9 cellular contexts compared by ENCODE assay signal in the genomic region with DNA sequence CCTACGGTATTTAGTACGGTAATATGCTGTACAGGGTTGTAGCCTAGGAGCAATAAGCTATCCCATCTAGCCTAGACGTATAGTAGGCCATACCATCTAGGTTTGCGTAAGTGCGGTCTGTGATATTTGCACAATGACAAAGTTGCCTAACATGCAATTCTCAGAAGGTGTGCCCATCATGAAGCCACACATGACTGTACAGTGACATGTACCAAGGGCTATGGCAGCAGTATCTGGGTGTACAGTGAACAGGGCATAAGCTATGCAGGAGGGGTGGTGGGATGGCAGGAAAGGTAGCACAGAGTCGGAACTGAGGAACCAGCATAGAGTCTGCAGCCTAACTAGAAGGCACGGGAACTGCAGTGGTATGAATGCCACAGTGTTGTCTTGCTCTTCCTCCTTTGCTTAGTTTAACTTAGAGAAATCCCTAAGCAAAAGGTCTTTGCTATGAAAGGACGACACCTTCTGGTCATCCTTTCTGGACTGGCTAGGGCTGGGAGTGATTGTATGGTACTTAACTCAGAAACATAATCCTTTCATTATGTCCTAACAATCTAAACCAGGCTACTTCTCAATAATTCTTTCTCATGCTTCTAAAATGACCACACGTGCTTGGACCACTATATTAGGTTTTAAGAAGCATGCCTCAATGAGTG.
DNase-seq lines count a peak whose midpoint lies in the region; ATAC-seq and TF ChIP-seq lines count a peak whose summit lies in the region.
"Had no signal": no experiment of that assay in that cellular context is flagged by ENCODE, and none has a peak within 500 bp of the region (broad histone marks: within the 10 kb centered on the region; RNA-seq: fewer than 3 reads in every experiment).

No MANE protein-coding gene starts in this region.

- WGBS in IMR-90 (ENCODE audit: extremely low coverage in 2 of 2, insufficient read length in 1 of 2), 2 experiments, result 85% methylated on average over 4 of the region's 9 CpGs; no CpG with 5 or more reads in 1 of the 2 experiments

- no peak overlapping the region for H2BK20ac ChIP-seq in IMR-90 (ENCODE audit: low read depth, low read length)

- TF ChIP-seq CTCF in IMR-90 (conservative IDR thresholded peaks at IDR 0.05; ENCODE audit: low read depth, low read length), result 0 out of 2 replicates have a peak, but pooled peaks have one; percentile 14

- TF ChIP-seq RAD21 in IMR-90 (IDR thresholded peaks at IDR 0.05; ENCODE audit: low read length), result no peak; the same call in 1 of the 2 replicates

- CTCF ChIA-PET in IMR-90 (lab: Yijun Ruan, JAX), result no interaction called here

- dilution Hi-C loops in IMR-90 (cut with HindIII; ENCODE audit: low sequenced_read_pairs, unreplicated experiment), result no loop called here

- H4K5ac ChIP-seq in IMR-90 (ENCODE audit: low read depth, low read length), result no peak overlapping the region

- BruUV-seq in IMR-90 (replicated peaks; lab: Mats Ljungman, UMichigan), result no TSS peak

- no peak overlapping the region for H2BK5ac ChIP-seq in IMR-90 (ENCODE audit: low read depth, low read length, poor library complexity, severe bottlenecking)

- H3K4me3 ChIP-seq in IMR-90 (ENCODE audit: insufficient read depth, low read depth, low read length), result no peak overlapping the region

- TF ChIP-seq POLR2A in IMR-90 (IDR thresholded peaks at IDR 0.05; ENCODE audit: low read depth, low read length), result no peak

- H3K9ac ChIP-seq in IMR-90 (ENCODE audit: low read depth, low read length), result no peak overlapping the region

- no peak overlapping the region for H2AK9ac ChIP-seq in IMR-90 (replicated peaks; ENCODE audit: low read depth, low read length, poor library complexity)

- H3K4me2 ChIP-seq in IMR-90 (ENCODE audit: low read depth, low read length), result no peak overlapping the region

- no peak overlapping the region for H4K91ac ChIP-seq in IMR-90 (ENCODE audit: insufficient read depth, low read depth, low read length)

- H3K4me1 ChIP-seq in IMR-90 (ENCODE audit: control insufficient read depth, insufficient read depth, low read length), result no peaks in the 10 kb centered on the region

- intact Hi-C loops in IMR-90 (cut with micrococcal nuclease), result no loop called here
- intact Hi-C loops in head of caudate nucleus (cut with DNase I), result no loop called here

- DNase-seq in AG20443 (ENCODE audit: low spot score) (peak; percentile 26), IMR-90 (peak; percentile 8), iPS-NIHi7 (ENCODE audit: extremely low spot score) (peak; percentile 46), COLO668 (lab: John Stamatoyannopoulos, UW; ENCODE audit: unreplicated experiment) (no peak), putamen (ENCODE audit: low spot score) (no peak), head of caudate nucleus (no peak)
- DNase-seq: T-helper 17 cell had no signal

- peak overlapping the region; percentile 8 for H2AFZ ChIP-seq in IMR-90 (replicated peaks; ENCODE audit: low read length, poor library complexity)

- no peak overlapping the region for H3K14ac ChIP-seq in IMR-90 (replicated peaks; ENCODE audit: low read depth, low read length)

- H3K4ac ChIP-seq in IMR-90 (ENCODE audit: low read depth, low read length), result no peak overlapping the region

- no peak overlapping the region for H2BK120ac ChIP-seq in IMR-90 (ENCODE audit: low read depth, low read length)

- H3K36me3 ChIP-seq in IMR-90 (ENCODE audit: control insufficient read depth, insufficient read depth, low read length), result no peaks in the 10 kb centered on the region

- peak; percentile 70 for ATAC-seq in IMR-90 (ENCODE audit: low read depth)
- ATAC-seq in SK-N-SH treated with all-trans-retinoic acid at 6 μM for 48 hours, result peak; percentile 78
- ATAC-seq in GM21786 (IDR thresholded peaks at IDR 0.05; ENCODE audit: unreplicated experiment), result no peak
- ATAC-seq: T-helper 17 cell had no signal

- no peak overlapping the region for H3K56ac ChIP-seq in IMR-90 (ENCODE audit: extremely low read depth, insufficient read depth, low read length)

- no peaks in the 10 kb centered on the region for H3K79me1 ChIP-seq in IMR-90 (ENCODE audit: low read depth in 1 of 2, low read length in 2 of 2)

- H4K8ac ChIP-seq in IMR-90 (ENCODE audit: low read depth in 2 of 2, low read length in 2 of 2), result no peak overlapping the region

- H3K27ac ChIP-seq in IMR-90 (ENCODE audit: insufficient read depth, low read length), result no peak overlapping the region

- no peak overlapping the region for H2BK15ac ChIP-seq in IMR-90 (ENCODE audit: low read depth, low read length)

- no peaks in the 10 kb centered on the region for H4K20me1 ChIP-seq in IMR-90 (ENCODE audit: insufficient read depth, low read length)

- H3K23ac ChIP-seq in IMR-90 (ENCODE audit: low read depth, low read length), result no peak overlapping the region

- no peaks in the 10 kb centered on the region for H3K27me3 ChIP-seq in IMR-90 (ENCODE audit: control insufficient read depth, insufficient read depth, low read length)

- in situ Hi-C loops in IMR-90 (cut with MboI; ENCODE audit: low sequenced_read_pairs), result no loop called here

- H2AK5ac ChIP-seq in IMR-90 (ENCODE audit: low read depth, low read length), result no peak overlapping the region

- no peaks in the 10 kb centered on the region for H3K9me3 ChIP-seq in IMR-90 (ENCODE audit: control insufficient read depth, insufficient read depth, low read length)

- no peaks in the 10 kb centered on the region for H3K9me1 ChIP-seq in IMR-90 (ENCODE audit: insufficient read depth, low read length)

- POLR2A ChIA-PET in IMR-90 (lab: Charles Lee; ENCODE audit: unreplicated experiment), result no interaction called here

- H3K18ac ChIP-seq in IMR-90 (ENCODE audit: low read depth, low read length), result no peak overlapping the region

TF ChIP-seq in IMR-90, 13 proteins besides CTCF, POLR2A, EP300 and RAD21:
- TF ChIP-seq MXI1 (IDR thresholded peaks at IDR 0.05; ENCODE audit: borderline replicate concordance, low read depth, low read length) (no peak), MAFK (IDR thresholded peaks at IDR 0.05; ENCODE audit: low read depth, low read length) (no peak)

TF ChIP-seq in SK-N-SH treated with all-trans-retinoic acid at 6 μM for 48 hours, 23 proteins besides CTCF, POLR2A, EP300 and RAD21 (continues in another document):
- TF ChIP-seq, protein P1, sequence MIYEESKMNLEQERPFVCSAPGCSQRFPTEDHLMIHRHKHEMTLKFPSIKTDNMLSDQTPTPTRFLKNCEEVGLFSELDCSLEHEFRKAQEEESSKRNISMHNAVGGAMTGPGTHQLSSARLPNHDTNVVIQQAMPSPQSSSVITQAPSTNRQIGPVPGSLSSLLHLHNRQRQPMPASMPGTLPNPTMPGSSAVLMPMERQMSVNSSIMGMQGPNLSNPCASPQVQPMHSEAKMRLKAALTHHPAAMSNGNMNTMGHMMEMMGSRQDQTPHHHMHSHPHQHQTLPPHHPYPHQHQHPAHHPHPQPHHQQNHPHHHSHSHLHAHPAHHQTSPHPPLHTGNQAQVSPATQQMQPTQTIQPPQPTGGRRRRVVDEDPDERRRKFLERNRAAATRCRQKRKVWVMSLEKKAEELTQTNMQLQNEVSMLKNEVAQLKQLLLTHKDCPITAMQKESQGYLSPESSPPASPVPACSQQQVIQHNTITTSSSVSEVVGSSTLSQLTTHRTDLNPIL (CRISPR knock-in tag; IDR thresholded peaks at IDR 0.05; ENCODE audit: low read depth), result no peak
- TF ChIP-seq ZFP3 (CRISPR knock-in tag; IDR thresholded peaks at IDR 0.05), result no peak
- TF ChIP-seq ARNTL (CRISPR knock-in tag; IDR thresholded peaks at IDR 0.05; ENCODE audit: borderline replicate concordance, low read depth), result no peak
- no peak for TF ChIP-seq ZFP30 (CRISPR knock-in tag; IDR thresholded peaks at IDR 0.05)
- no peak for TF ChIP-seq RARB (CRISPR knock-in tag; IDR thresholded peaks at IDR 0.05)
- TF ChIP-seq, protein P2, sequence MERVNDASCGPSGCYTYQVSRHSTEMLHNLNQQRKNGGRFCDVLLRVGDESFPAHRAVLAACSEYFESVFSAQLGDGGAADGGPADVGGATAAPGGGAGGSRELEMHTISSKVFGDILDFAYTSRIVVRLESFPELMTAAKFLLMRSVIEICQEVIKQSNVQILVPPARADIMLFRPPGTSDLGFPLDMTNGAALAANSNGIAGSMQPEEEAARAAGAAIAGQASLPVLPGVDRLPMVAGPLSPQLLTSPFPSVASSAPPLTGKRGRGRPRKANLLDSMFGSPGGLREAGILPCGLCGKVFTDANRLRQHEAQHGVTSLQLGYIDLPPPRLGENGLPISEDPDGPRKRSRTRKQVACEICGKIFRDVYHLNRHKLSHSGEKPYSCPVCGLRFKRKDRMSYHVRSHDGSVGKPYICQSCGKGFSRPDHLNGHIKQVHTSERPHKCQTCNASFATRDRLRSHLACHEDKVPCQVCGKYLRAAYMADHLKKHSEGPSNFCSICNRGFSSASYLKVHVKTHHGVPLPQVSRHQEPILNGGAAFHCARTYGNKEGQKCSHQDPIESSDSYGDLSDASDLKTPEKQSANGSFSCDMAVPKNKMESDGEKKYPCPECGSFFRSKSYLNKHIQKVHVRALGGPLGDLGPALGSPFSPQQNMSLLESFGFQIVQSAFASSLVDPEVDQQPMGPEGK (CRISPR knock-in tag; IDR thresholded peaks at IDR 0.05; ENCODE audit: borderline replicate concordance), result no peak
- no peak for TF ChIP-seq ZNF8 (CRISPR knock-in tag; IDR thresholded peaks at IDR 0.05)
- TF ChIP-seq ISL1 (CRISPR knock-in tag; IDR thresholded peaks at IDR 0.05), result no peak
- TF ChIP-seq, protein P3, sequence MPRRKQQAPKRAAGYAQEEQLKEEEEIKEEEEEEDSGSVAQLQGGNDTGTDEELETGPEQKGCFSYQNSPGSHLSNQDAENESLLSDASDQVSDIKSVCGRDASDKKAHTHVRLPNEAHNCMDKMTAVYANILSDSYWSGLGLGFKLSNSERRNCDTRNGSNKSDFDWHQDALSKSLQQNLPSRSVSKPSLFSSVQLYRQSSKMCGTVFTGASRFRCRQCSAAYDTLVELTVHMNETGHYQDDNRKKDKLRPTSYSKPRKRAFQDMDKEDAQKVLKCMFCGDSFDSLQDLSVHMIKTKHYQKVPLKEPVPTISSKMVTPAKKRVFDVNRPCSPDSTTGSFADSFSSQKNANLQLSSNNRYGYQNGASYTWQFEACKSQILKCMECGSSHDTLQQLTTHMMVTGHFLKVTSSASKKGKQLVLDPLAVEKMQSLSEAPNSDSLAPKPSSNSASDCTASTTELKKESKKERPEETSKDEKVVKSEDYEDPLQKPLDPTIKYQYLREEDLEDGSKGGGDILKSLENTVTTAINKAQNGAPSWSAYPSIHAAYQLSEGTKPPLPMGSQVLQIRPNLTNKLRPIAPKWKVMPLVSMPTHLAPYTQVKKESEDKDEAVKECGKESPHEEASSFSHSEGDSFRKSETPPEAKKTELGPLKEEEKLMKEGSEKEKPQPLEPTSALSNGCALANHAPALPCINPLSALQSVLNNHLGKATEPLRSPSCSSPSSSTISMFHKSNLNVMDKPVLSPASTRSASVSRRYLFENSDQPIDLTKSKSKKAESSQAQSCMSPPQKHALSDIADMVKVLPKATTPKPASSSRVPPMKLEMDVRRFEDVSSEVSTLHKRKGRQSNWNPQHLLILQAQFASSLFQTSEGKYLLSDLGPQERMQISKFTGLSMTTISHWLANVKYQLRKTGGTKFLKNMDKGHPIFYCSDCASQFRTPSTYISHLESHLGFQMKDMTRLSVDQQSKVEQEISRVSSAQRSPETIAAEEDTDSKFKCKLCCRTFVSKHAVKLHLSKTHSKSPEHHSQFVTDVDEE (CRISPR knock-in tag; IDR thresholded peaks at IDR 0.05), result no peak
- TF ChIP-seq ZC3H10 (CRISPR knock-in tag; IDR thresholded peaks at IDR 0.05), result no peak

Comparison
In these comparisons a context has a peak if more than half of its experiments do, and no peak if none do; other contexts are left out.
1. DNase-seq: peak in AG20443 (single experiment), IMR-90 (single experiment) and iPS-NIHi7 (single experiment); none in COLO668 (single experiment), putamen (single experiment) and head of caudate nucleus (0 of 42).